ENCODE assay signal across 1 cellular context in the genomic region with DNA sequence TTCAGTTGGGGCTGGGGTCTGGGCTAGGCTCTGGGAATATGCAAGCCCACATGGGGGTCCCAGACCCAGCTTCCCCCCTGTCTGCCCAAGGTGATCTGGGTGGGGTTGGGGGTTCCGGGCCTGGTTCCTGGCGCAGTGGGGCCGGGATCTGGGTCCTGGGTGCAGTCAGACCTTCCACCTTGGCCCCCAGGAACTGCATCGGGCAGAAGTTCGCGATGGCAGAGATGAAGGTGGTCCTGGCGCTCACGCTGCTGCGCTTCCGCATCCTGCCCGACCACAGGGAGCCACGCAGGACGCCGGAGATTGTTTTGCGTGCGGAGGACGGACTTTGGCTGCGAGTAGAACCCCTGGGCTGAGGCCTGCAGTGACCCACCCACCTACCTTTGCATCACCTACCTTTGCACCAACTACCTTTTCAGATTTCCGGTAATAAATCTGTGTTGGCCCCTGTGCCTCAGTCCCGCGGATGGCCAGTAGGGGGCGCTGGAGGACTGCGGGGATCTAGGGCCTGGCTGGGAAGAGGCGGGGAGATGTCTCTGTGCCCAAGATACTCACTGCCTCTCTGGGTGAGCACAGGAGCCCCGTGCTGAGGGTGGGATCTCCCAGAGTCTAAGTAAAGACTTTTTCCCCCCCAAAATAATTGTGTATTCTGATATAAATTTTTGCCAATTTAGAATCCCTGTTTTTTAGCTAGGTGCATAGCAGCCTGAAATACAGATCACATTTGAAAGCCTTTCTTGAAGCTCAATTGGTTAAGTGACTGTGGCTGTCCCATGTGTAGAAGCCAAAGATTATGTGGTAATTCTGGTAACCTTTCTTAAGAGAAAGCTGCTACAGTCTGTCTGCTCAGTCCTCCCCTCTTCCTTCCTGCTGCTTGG.
TF ChIP-seq lines count a peak whose summit lies in the region.

No MANE protein-coding gene starts in this region.

TF ChIP-seq in IMR-90, 13 proteins besides CTCF, POLR2A, EP300 and RAD21:
- TF ChIP-seq MAZ (IDR thresholded peaks at IDR 0.05; ENCODE audit: borderline replicate concordance, low read depth, low read length) (no peak), SMC3 (IDR thresholded peaks at IDR 0.05; ENCODE audit: low read depth, low read length) (peak; percentile 44)
